ENCODE assay signal across 1 cellular context in genomic region chr7:96303105-96303685, GRCh38.
TF ChIP-seq lines count a peak whose summit lies in the region.

No MANE protein-coding gene starts in this region.

TF ChIP-seq in HEK293, 187 proteins besides CTCF, POLR2A, EP300 and RAD21 (continued from another document and continues in another):
- peak; percentile 99 for TF ChIP-seq ZFHX2 (tag by site-specific recombination; conservative IDR thresholded peaks at IDR 0.05)
- TF ChIP-seq ZBTB8A (tag by site-specific recombination; IDR thresholded peaks at IDR 0.05): no peak
- TF ChIP-seq ZNF24 (tag by site-specific recombination; IDR thresholded peaks at IDR 0.05): peak; percentile 72; the same call in 1 of the 2 replicates
- TF ChIP-seq MEIS1 (CRISPR knock-in tag; IDR thresholded peaks at IDR 0.05; ENCODE audit: borderline replicate concordance): no peak
- no peak for TF ChIP-seq ZBTB7A (tag by site-specific recombination; IDR thresholded peaks at IDR 0.05; ENCODE audit: low read depth)
- TF ChIP-seq SP7 (tag by site-specific recombination; IDR thresholded peaks at IDR 0.05): peak; percentile 67; the same call in 1 of the 2 replicates
- TF ChIP-seq ZNF10 (tag by site-specific recombination; IDR thresholded peaks at IDR 0.05): peak; percentile 71; the same call in 1 of the 2 replicates
- TF ChIP-seq KLF8 (tag by site-specific recombination; IDR thresholded peaks at IDR 0.05): peak; percentile 77
- TF ChIP-seq, protein P1, sequence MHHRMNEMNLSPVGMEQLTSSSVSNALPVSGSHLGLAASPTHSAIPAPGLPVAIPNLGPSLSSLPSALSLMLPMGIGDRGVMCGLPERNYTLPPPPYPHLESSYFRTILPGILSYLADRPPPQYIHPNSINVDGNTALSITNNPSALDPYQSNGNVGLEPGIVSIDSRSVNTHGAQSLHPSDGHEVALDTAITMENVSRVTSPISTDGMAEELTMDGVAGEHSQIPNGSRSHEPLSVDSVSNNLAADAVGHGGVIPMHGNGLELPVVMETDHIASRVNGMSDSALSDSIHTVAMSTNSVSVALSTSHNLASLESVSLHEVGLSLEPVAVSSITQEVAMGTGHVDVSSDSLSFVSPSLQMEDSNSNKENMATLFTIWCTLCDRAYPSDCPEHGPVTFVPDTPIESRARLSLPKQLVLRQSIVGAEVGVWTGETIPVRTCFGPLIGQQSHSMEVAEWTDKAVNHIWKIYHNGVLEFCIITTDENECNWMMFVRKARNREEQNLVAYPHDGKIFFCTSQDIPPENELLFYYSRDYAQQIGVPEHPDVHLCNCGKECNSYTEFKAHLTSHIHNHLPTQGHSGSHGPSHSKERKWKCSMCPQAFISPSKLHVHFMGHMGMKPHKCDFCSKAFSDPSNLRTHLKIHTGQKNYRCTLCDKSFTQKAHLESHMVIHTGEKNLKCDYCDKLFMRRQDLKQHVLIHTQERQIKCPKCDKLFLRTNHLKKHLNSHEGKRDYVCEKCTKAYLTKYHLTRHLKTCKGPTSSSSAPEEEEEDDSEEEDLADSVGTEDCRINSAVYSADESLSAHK (tag by site-specific recombination; IDR thresholded peaks at IDR 0.05): peak; percentile 86
- no peak for TF ChIP-seq ZNF324 (tag by site-specific recombination; IDR thresholded peaks at IDR 0.05)
- TF ChIP-seq ZNF114 (tag by site-specific recombination; IDR thresholded peaks at IDR 0.05): no peak
- TF ChIP-seq, protein P2, sequence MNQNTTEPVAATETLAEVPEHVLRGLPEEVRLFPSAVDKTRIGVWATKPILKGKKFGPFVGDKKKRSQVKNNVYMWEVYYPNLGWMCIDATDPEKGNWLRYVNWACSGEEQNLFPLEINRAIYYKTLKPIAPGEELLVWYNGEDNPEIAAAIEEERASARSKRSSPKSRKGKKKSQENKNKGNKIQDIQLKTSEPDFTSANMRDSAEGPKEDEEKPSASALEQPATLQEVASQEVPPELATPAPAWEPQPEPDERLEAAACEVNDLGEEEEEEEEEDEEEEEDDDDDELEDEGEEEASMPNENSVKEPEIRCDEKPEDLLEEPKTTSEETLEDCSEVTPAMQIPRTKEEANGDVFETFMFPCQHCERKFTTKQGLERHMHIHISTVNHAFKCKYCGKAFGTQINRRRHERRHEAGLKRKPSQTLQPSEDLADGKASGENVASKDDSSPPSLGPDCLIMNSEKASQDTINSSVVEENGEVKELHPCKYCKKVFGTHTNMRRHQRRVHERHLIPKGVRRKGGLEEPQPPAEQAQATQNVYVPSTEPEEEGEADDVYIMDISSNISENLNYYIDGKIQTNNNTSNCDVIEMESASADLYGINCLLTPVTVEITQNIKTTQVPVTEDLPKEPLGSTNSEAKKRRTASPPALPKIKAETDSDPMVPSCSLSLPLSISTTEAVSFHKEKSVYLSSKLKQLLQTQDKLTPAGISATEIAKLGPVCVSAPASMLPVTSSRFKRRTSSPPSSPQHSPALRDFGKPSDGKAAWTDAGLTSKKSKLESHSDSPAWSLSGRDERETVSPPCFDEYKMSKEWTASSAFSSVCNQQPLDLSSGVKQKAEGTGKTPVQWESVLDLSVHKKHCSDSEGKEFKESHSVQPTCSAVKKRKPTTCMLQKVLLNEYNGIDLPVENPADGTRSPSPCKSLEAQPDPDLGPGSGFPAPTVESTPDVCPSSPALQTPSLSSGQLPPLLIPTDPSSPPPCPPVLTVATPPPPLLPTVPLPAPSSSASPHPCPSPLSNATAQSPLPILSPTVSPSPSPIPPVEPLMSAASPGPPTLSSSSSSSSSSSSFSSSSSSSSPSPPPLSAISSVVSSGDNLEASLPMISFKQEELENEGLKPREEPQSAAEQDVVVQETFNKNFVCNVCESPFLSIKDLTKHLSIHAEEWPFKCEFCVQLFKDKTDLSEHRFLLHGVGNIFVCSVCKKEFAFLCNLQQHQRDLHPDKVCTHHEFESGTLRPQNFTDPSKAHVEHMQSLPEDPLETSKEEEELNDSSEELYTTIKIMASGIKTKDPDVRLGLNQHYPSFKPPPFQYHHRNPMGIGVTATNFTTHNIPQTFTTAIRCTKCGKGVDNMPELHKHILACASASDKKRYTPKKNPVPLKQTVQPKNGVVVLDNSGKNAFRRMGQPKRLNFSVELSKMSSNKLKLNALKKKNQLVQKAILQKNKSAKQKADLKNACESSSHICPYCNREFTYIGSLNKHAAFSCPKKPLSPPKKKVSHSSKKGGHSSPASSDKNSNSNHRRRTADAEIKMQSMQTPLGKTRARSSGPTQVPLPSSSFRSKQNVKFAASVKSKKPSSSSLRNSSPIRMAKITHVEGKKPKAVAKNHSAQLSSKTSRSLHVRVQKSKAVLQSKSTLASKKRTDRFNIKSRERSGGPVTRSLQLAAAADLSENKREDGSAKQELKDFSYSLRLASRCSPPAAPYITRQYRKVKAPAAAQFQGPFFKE (tag by site-specific recombination; IDR thresholded peaks at IDR 0.05; ENCODE audit: borderline replicate concordance): no peak
- no peak for TF ChIP-seq ZNF146 (tag by site-specific recombination; IDR thresholded peaks at IDR 0.05)
- no peak for TF ChIP-seq ZNF112 (tag by site-specific recombination; IDR thresholded peaks at IDR 0.05)
- TF ChIP-seq ZNF37A (tag by site-specific recombination; IDR thresholded peaks at IDR 0.05): no peak
- peak; percentile 85 for TF ChIP-seq KLF10 (tag by site-specific recombination; IDR thresholded peaks at IDR 0.05)
- TF ChIP-seq FEZF1 (tag by site-specific recombination; IDR thresholded peaks at IDR 0.05): peak; percentile 95
- TF ChIP-seq, protein P3, sequence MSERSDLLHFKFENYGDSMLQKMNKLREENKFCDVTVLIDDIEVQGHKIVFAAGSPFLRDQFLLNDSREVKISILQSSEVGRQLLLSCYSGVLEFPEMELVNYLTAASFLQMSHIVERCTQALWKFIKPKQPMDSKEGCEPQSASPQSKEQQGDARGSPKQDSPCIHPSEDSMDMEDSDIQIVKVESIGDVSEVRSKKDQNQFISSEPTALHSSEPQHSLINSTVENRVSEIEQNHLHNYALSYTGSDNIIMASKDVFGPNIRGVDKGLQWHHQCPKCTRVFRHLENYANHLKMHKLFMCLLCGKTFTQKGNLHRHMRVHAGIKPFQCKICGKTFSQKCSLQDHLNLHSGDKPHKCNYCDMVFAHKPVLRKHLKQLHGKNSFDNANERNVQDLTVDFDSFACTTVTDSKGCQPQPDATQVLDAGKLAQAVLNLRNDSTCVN (tag by site-specific recombination; optimal IDR thresholded peaks at IDR 0.05): no peak
- TF ChIP-seq, protein P4, sequence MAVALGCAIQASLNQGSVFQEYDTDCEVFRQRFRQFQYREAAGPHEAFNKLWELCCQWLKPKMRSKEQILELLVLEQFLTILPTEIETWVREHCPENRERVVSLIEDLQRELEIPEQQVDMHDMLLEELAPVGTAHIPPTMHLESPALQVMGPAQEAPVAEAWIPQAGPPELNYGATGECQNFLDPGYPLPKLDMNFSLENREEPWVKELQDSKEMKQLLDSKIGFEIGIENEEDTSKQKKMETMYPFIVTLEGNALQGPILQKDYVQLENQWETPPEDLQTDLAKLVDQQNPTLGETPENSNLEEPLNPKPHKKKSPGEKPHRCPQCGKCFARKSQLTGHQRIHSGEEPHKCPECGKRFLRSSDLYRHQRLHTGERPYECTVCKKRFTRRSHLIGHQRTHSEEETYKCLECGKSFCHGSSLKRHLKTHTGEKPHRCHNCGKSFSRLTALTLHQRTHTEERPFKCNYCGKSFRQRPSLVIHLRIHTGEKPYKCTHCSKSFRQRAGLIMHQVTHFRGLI (tag by site-specific recombination; IDR thresholded peaks at IDR 0.05): peak; percentile 34; the same call in 1 of the 2 replicates
- no peak for TF ChIP-seq ZNF791 (tag by site-specific recombination; IDR thresholded peaks at IDR 0.05)
- no peak for TF ChIP-seq ZNF585B (tag by site-specific recombination; IDR thresholded peaks at IDR 0.05)
- TF ChIP-seq SCRT1 (tag by site-specific recombination; IDR thresholded peaks at IDR 0.05; ENCODE audit: borderline replicate concordance): no peak
- peak; percentile 18; the same call in 1 of the 2 replicates for TF ChIP-seq ZEB2 (tag by site-specific recombination; IDR thresholded peaks at IDR 0.05)
- no peak for TF ChIP-seq PRDM1 (tag by site-specific recombination; IDR thresholded peaks at IDR 0.05)
- peak; percentile 95 for TF ChIP-seq ZNF843 (tag by site-specific recombination; IDR thresholded peaks at IDR 0.05)
- TF ChIP-seq, protein P5, sequence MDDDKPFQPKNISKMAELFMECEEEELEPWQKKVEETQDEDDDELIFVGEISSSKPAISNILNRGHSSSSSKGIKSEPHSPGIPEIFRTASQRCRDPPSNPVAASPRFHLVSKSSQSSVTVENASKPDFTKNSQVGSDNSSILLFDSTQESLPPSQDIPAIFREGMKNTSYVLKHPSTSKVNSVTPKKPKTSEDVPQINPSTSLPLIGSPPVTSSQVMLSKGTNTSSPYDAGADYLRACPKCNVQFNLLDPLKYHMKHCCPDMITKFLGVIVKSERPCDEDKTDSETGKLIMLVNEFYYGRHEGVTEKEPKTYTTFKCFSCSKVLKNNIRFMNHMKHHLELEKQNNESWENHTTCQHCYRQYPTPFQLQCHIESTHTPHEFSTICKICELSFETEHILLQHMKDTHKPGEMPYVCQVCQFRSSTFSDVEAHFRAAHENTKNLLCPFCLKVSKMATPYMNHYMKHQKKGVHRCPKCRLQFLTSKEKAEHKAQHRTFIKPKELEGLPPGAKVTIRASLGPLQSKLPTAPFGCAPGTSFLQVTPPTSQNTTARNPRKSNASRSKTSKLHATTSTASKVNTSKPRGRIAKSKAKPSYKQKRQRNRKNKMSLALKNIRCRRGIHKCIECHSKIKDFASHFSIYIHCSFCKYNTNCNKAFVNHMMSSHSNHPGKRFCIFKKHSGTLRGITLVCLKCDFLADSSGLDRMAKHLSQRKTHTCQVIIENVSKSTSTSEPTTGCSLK (tag by site-specific recombination; IDR thresholded peaks at IDR 0.05): no peak
- TF ChIP-seq ZNF654 (tag by site-specific recombination; IDR thresholded peaks at IDR 0.05; ENCODE audit: low read depth): no peak
- TF ChIP-seq, protein P6, sequence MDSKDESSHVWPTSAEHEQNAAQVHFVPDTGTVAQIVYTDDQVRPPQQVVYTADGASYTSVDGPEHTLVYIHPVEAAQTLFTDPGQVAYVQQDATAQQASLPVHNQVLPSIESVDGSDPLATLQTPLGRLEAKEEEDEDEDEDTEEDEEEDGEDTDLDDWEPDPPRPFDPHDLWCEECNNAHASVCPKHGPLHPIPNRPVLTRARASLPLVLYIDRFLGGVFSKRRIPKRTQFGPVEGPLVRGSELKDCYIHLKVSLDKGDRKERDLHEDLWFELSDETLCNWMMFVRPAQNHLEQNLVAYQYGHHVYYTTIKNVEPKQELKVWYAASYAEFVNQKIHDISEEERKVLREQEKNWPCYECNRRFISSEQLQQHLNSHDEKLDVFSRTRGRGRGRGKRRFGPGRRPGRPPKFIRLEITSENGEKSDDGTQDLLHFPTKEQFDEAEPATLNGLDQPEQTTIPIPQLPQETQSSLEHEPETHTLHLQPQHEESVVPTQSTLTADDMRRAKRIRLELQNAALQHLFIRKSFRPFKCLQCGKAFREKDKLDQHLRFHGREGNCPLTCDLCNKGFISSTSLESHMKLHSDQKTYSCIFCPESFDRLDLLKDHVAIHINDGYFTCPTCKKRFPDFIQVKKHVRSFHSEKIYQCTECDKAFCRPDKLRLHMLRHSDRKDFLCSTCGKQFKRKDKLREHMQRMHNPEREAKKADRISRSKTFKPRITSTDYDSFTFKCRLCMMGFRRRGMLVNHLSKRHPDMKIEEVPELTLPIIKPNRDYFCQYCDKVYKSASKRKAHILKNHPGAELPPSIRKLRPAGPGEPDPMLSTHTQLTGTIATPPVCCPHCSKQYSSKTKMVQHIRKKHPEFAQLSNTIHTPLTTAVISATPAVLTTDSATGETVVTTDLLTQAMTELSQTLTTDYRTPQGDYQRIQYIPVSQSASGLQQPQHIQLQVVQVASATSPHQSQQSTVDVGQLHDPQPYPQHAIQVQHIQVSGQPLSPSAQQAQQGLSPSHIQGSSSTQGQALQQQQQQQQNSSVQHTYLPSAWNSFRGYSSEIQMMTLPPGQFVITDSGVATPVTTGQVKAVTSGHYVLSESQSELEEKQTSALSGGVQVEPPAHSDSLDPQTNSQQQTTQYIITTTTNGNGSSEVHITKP (tag by site-specific recombination; IDR thresholded peaks at IDR 0.05): peak; percentile 65
- no peak for TF ChIP-seq ZNF549 (tag by site-specific recombination; IDR thresholded peaks at IDR 0.05)
- peak; percentile 90 for TF ChIP-seq TCF7L2 (IDR thresholded peaks at IDR 0.05; ENCODE audit: borderline replicate concordance, low read depth, low read length)
- TF ChIP-seq EGR2 (tag by site-specific recombination; IDR thresholded peaks at IDR 0.05; ENCODE audit: low read depth): peak; percentile 98
- TF ChIP-seq KLF1 (tag by site-specific recombination; IDR thresholded peaks at IDR 0.05): peak; percentile 98
- peak; percentile 31; the same call in 1 of the 2 replicates for TF ChIP-seq KLF9 (tag by site-specific recombination; IDR thresholded peaks at IDR 0.05; ENCODE audit: low read depth)
- no peak for TF ChIP-seq ZNF155 (tag by site-specific recombination; IDR thresholded peaks at IDR 0.05)
- peak; percentile 84 for TF ChIP-seq ZNF692 (tag by site-specific recombination; IDR thresholded peaks at IDR 0.05)
- 0 out of 2 replicates have a peak, but pooled peaks have one; percentile 28 for TF ChIP-seq BCL6B (tag by site-specific recombination; IDR thresholded peaks at IDR 0.05)
- TF ChIP-seq ZFP41 (tag by site-specific recombination; IDR thresholded peaks at IDR 0.05; ENCODE audit: borderline replicate concordance): no peak
- TF ChIP-seq, protein P7, sequence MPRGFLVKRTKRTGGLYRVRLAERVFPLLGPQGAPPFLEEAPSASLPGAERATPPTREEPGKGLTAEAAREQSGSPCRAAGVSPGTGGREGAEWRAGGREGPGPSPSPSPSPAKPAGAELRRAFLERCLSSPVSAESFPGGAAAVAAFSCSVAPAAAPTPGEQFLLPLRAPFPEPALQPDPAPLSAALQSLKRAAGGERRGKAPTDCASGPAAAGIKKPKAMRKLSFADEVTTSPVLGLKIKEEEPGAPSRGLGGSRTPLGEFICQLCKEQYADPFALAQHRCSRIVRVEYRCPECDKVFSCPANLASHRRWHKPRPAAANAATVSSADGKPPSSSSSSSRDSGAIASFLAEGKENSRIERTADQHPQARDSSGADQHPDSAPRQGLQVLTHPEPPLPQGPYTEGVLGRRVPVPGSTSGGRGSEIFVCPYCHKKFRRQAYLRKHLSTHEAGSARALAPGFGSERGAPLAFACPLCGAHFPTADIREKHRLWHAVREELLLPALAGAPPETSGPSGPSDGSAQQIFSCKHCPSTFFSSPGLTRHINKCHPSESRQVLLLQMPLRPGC (tag by site-specific recombination; IDR thresholded peaks at IDR 0.05): peak; percentile 70; the same call in 1 of the 2 replicates
